ENCODE assay signal across 8 cellular contexts in the genomic region with DNA sequence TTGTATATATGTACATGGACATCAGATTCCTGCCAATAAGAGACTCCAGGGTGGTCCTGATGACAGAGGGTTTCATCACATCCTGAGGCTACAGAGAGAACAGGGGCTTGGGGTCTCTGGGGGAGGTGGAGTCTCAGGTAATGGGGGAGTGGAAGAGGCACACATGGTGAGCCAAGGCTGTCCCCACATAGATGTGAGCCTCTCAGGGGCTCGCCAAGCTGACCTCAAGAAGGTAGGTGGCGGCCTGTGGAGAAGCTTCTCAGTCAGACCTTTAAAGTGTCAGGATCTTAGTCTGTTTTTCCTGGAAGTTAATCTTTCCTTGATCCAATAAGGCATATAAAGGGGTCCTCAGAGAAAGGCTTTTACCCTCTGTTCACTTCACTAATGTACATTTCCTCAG. TPM values are rescaled to one million over a fixed set of nuclear protein-coding genes. Genes with fewer than 3 reads are reported as not detected.
DNase-seq lines count a peak whose midpoint lies in the region; ATAC-seq and TF ChIP-seq lines count a peak whose summit lies in the region.
"Not testable (repeated sequence)": the region's sequence is repeated elsewhere in the genome, so short reads cannot be mapped to it uniquely, and the experiment has no call there.
"Had no signal": no experiment of that assay in that cellular context is flagged by ENCODE, and none has a peak within 500 bp of the region (broad histone marks: within the 10 kb centered on the region; RNA-seq: fewer than 3 reads in every experiment).

No MANE protein-coding gene starts in this region.

- CTCF ChIA-PET in IMR-90 (lab: Yijun Ruan, JAX) = not testable (repeated sequence)
- CTCF ChIA-PET in MCF 10A (lab: Yijun Ruan, JAX) = interaction anchor here (0.7 to 1.3 kb wide), 2 partner anchors 43 to 91 kb away, joined by 4 to 5 read pairs; no protein-coding TSS in a partner anchor

- POLR2A ChIA-PET in IMR-90 (lab: Charles Lee; ENCODE audit: unreplicated experiment) = not testable (repeated sequence)
- POLR2A ChIA-PET in MCF 10A (lab: Yijun Ruan, JAX) = interaction anchor here (1.0 to 1.4 kb wide), 2 partner anchors 51 to 66 kb away, joined by 4 to 6 read pairs; no protein-coding TSS in a partner anchor

- H3K27me3 ChIP-seq in IMR-90 (ENCODE audit: control insufficient read depth, insufficient read depth, low read length); left ventricle myocardium inferior (ENCODE audit: low read depth); right lobe of liver; gastrocnemius medialis; tibial artery: not testable (repeated sequence)

- in situ Hi-C loops in IMR-90 (cut with MboI; ENCODE audit: low sequenced_read_pairs); gastrocnemius medialis (cut with MboI; ENCODE audit: low sequenced_read_pairs in 4 of 4): not testable (repeated sequence)

- H3K56ac ChIP-seq in IMR-90 (ENCODE audit: extremely low read depth, insufficient read depth, low read length) = not testable (repeated sequence)

- peaks cover 67% of the 10 kb centered on the region for H3K4me1 Mint-ChIP-seq in MCF 10A (ENCODE audit: insufficient read depth, unreplicated experiment)

- H3K18ac ChIP-seq in IMR-90 (ENCODE audit: low read depth, low read length) = peak overlapping the region; percentile 61

- peaks cover 14% of the 10 kb centered on the region for H3K4me1 ChIP-seq in IMR-90 (ENCODE audit: control insufficient read depth, insufficient read depth, low read length)
- peaks cover 41% of the 10 kb centered on the region for H3K4me1 ChIP-seq in left ventricle myocardium inferior
- H3K4me1 ChIP-seq in right lobe of liver = peaks cover 0 to 73% (median 13%) of the 10 kb centered on the region in 4 donors
- H3K4me1 ChIP-seq in gastrocnemius medialis = peaks cover 28 to 37% of the 10 kb centered on the region in 2 donors
- peaks cover 0 to 54% (median 34%) of the 10 kb centered on the region in 4 donors for H3K4me1 ChIP-seq in tibial artery

- intact Hi-C loops in IMR-90 (cut with micrococcal nuclease); MCF 10A (cut with micrococcal nuclease); left ventricle myocardium inferior (cut with micrococcal nuclease); right lobe of liver (cut with DNase I); gastrocnemius medialis (cut with DNase I; ENCODE audit: low total_unique reads): not testable (repeated sequence)
- intact Hi-C loops in tibial artery (cut with DNase I; ENCODE audit: low total_unique reads) = loop anchor here (5.0 to 10.0 kb wide), 2 partner anchors 89 to 134 kb away; no protein-coding TSS in a partner anchor

- TF ChIP-seq RAD21 in IMR-90 (IDR thresholded peaks at IDR 0.05; ENCODE audit: low read length) = not testable (repeated sequence)

- not testable (repeated sequence) for H4K91ac ChIP-seq in IMR-90 (ENCODE audit: insufficient read depth, low read depth, low read length)

- DNase-seq in IMR-90; MCF 10A (ENCODE audit: unreplicated experiment); epithelial cell of prostate (ENCODE audit: low read depth, low spot score); left ventricle myocardium inferior; right lobe of liver; gastrocnemius medialis; tibial artery: not testable (repeated sequence)

- not testable (repeated sequence) for TF ChIP-seq POLR2A in IMR-90 (IDR thresholded peaks at IDR 0.05; ENCODE audit: low read depth, low read length); right lobe of liver (IDR thresholded peaks at IDR 0.05); gastrocnemius medialis (IDR thresholded peaks at IDR 0.05)

- dilution Hi-C loops in IMR-90 (cut with HindIII; ENCODE audit: low sequenced_read_pairs, unreplicated experiment) = not testable (repeated sequence)

- H3K36me3 ChIP-seq in IMR-90 (ENCODE audit: control insufficient read depth, insufficient read depth, low read length); left ventricle myocardium inferior; right lobe of liver; gastrocnemius medialis; tibial artery: not testable (repeated sequence)

- not testable (repeated sequence) for H3K9me3 ChIP-seq in IMR-90 (ENCODE audit: control insufficient read depth, insufficient read depth, low read length); left ventricle myocardium inferior (replicated peaks); right lobe of liver; gastrocnemius medialis; tibial artery

- H3K9ac ChIP-seq in IMR-90 (ENCODE audit: low read depth, low read length) = not testable (repeated sequence)

- H2AK5ac ChIP-seq in IMR-90 (ENCODE audit: low read depth, low read length) = not testable (repeated sequence)

- not testable (repeated sequence) for H2AK9ac ChIP-seq in IMR-90 (replicated peaks; ENCODE audit: low read depth, low read length, poor library complexity)

- not testable (repeated sequence) for H3K79me1 ChIP-seq in IMR-90 (ENCODE audit: low read depth in 1 of 2, low read length in 2 of 2)

- not testable (repeated sequence) for H3K9me3 Mint-ChIP-seq in MCF 10A (ENCODE audit: unreplicated experiment)

- WGBS in IMR-90 (ENCODE audit: extremely low coverage in 2 of 2, insufficient read length in 1 of 2), 2 experiments = no CpG with 5 or more reads among the region's 2 CpGs
- WGBS in right lobe of liver (ENCODE audit: insufficient coverage, low coverage, low lambda C conversion rate, missing lambda C conversion rate) = no CpG with 5 or more reads among the region's 2 CpGs

- not testable (repeated sequence) for H2BK15ac ChIP-seq in IMR-90 (ENCODE audit: low read depth, low read length)

- not testable (repeated sequence) for H3K9me1 ChIP-seq in IMR-90 (ENCODE audit: insufficient read depth, low read length)

- H2BK120ac ChIP-seq in IMR-90 (ENCODE audit: low read depth, low read length) = peak overlapping the region; percentile 64; the same call in 1 of the 2 replicates

- H3K23ac ChIP-seq in IMR-90 (ENCODE audit: low read depth, low read length) = not testable (repeated sequence)

- peak overlapping the region; percentile 64; the same call in 1 of the 2 replicates for H4K5ac ChIP-seq in IMR-90 (ENCODE audit: low read depth, low read length)

- H2BK20ac ChIP-seq in IMR-90 (ENCODE audit: low read depth, low read length) = not testable (repeated sequence)

- H4K20me1 ChIP-seq in IMR-90 (ENCODE audit: insufficient read depth, low read length) = not testable (repeated sequence)

- not testable (repeated sequence) for H3K4me3 Mint-ChIP-seq in MCF 10A (ENCODE audit: unreplicated experiment)

- not testable (repeated sequence) for H3K14ac ChIP-seq in IMR-90 (replicated peaks; ENCODE audit: low read depth, low read length)

- BruUV-seq in IMR-90 (replicated peaks; lab: Mats Ljungman, UMichigan); MCF 10A (replicated peaks; lab: Mats Ljungman, UMichigan): not testable (repeated sequence)

- not testable (repeated sequence) for TF ChIP-seq CTCF in IMR-90 (conservative IDR thresholded peaks at IDR 0.05; ENCODE audit: low read depth, low read length); MCF 10A (IDR thresholded peaks at IDR 0.05; ENCODE audit: unreplicated experiment); left ventricle myocardium inferior (IDR thresholded peaks at IDR 0.05; ENCODE audit: borderline replicate concordance); right lobe of liver (IDR thresholded peaks at IDR 0.05); gastrocnemius medialis (IDR thresholded peaks at IDR 0.05 in 4 of 5, conservative IDR thresholded peaks at IDR 0.05 in 1 of 5); tibial artery (IDR thresholded peaks at IDR 0.05)

- H3K36me3 Mint-ChIP-seq in MCF 10A (ENCODE audit: insufficient read depth, unreplicated experiment) = not testable (repeated sequence)

- not testable (repeated sequence) for H4K8ac ChIP-seq in IMR-90 (ENCODE audit: low read depth in 2 of 2, low read length in 2 of 2)

- not testable (repeated sequence) for H3K27me3 Mint-ChIP-seq in MCF 10A (ENCODE audit: insufficient read depth, unreplicated experiment)

- H2BK5ac ChIP-seq in IMR-90 (ENCODE audit: low read depth, low read length, poor library complexity, severe bottlenecking) = not testable (repeated sequence)

- H2AFZ ChIP-seq in IMR-90 (replicated peaks; ENCODE audit: low read length, poor library complexity) = not testable (repeated sequence)

- not testable (repeated sequence) for H3K4me2 ChIP-seq in IMR-90 (ENCODE audit: low read depth, low read length)

- peak overlapping the region; percentile 80 for H3K27ac Mint-ChIP-seq in MCF 10A (ENCODE audit: low read depth, unreplicated experiment)

- ATAC-seq in IMR-90 (ENCODE audit: low read depth); right lobe of liver; gastrocnemius medialis: not testable (repeated sequence)

- H3K4me3 ChIP-seq in IMR-90 (ENCODE audit: insufficient read depth, low read depth, low read length); left ventricle myocardium inferior; right lobe of liver; gastrocnemius medialis; tibial artery: not testable (repeated sequence)

- H3K27ac ChIP-seq in IMR-90 (ENCODE audit: insufficient read depth, low read length) = not testable (repeated sequence)
- H3K27ac ChIP-seq in epithelial cell of prostate (peak overlapping the region; percentile 51), left ventricle myocardium inferior (replicated peaks) (peak overlapping the region; percentile 82), right lobe of liver (peak overlapping the region; percentile 28 to 96 (median 72)), gastrocnemius medialis (peak overlapping the region; percentile 39 to 70 (median 68)), tibial artery (peak overlapping the region; percentile 68 to 79)

- H3K4ac ChIP-seq in IMR-90 (ENCODE audit: low read depth, low read length) = not testable (repeated sequence)

RNA-seq across cellular contexts. Expression of gene AKR1C1, which starts 22.3 kb away (rescaled TPM):
- total RNA-seq in IMR-90 (2012; rRNA removed) = 3.6 and 5.0 TPM in 2 replicates
- 3.8 and 5.4 TPM in 2 replicates for polyA plus RNA-seq in IMR-90 (2012; rRNA removed)
- 2.3 and 3.5 TPM in 2 replicates for polyA plus RNA-seq in IMR-90 (2012; cell fraction: cytosol; rRNA removed)
- polyA plus RNA-seq in IMR-90 (2012; cell fraction: nucleus; rRNA removed; ENCODE audit: low replicate concordance) = 2.6 and 11.5 TPM in 2 replicates
- 4.3 and 6.2 TPM in 2 replicates for total RNA-seq in MCF 10A (2022)
- 34.1 TPM for total RNA-seq in left ventricle myocardium inferior
- 1,000 to 10,000 TPM in 1 of 6 experiments, 100 to 1,000 TPM in 5; 347 to 1,090 (median 533) TPM for total RNA-seq in right lobe of liver
- total RNA-seq in gastrocnemius medialis = 100 to 1,000 TPM; 203 to 254 (median 208) TPM
- total RNA-seq: B cell had no signal
